22 cellular contexts compared by ENCODE assay signal in genomic region chr1:224494343-224494742, GRCh38.
"Had no signal": no experiment of that assay in that cellular context is flagged by ENCODE, and none has a peak within 500 bp of the region (broad histone marks: within the 10 kb centered on the region; RNA-seq: fewer than 3 reads in every experiment).

No MANE protein-coding gene starts in this region.

- H3K36me3 ChIP-seq: heart left ventricle, ovary, right atrium auricular region, sigmoid colon, tibial nerve had no signal

- H3K4me3 ChIP-seq: heart left ventricle, lung, ovary, right atrium auricular region, sigmoid colon, skin epidermis, testis, tibial nerve had no signal

- H3K9me3 ChIP-seq: ovary, right atrium auricular region, sigmoid colon, testis had no signal

- H3K27me3 ChIP-seq: heart left ventricle, ovary, right atrium auricular region, sigmoid colon, testis, tibial nerve had no signal

- ATAC-seq: heart left ventricle; left ventricle myocardium superior; naive thymus-derived CD4-positive, alpha-beta T cell; stimulated activated naive B cell treated with anti-CD40 and anti-IgM and Interleukin-4, amounts not matched to agents 10 μg/mL and 1 μg/mL and 100 μg/mL, for 72 hours; stimulated activated naive CD8-positive, alpha-beta T cell treated with anti-CD3 and anti-CD28 coated beads, Interleukin-15, amount 100 ng/mL, for 72 hours had no signal

- DNase-seq: effector CD4-positive, alpha-beta T cell; endodermal cell; foreskin melanocyte; heart left ventricle; hippocampal formation; left colon; left ventricle myocardium superior; naive thymus-derived CD4-positive, alpha-beta T cell; nucleus accumbens; ovary; sigmoid colon; stimulated activated CD4-positive, alpha-beta T cell treated with anti-CD3 and anti-CD28 coated beads, Interleukin-2, amount 100 ng/mL, for 24 hours; stimulated activated CD4-positive, alpha-beta T cell treated with anti-CD3 and anti-CD28 coated beads, Interleukin-4, amount 100 ng/mL, for 4 hours; stimulated activated naive B cell treated with anti-CD40 and anti-IgM and Interleukin-4, amounts not matched to agents 10 μg/mL and 1 μg/mL and 100 μg/mL, for 72 hours; stimulated activated naive CD8-positive, alpha-beta T cell treated with anti-CD3 and anti-CD28 coated beads, Interleukin-15, amount 100 ng/mL, for 72 hours; testis had no signal

- H3K27me3 Mint-ChIP-seq: stimulated activated naive CD8-positive, alpha-beta T cell treated with anti-CD3 and anti-CD28 coated beads, Interleukin-15, amount 100 ng/mL, for 72 hours had no signal

- H3K27ac ChIP-seq: heart left ventricle, ovary, right atrium auricular region, sigmoid colon, skin epidermis, tibial nerve had no signal

- H3K4me3 Mint-ChIP-seq: endodermal cell; naive thymus-derived CD4-positive, alpha-beta T cell; stimulated activated naive B cell treated with anti-CD40 and anti-IgM and Interleukin-4, amounts not matched to agents 10 μg/mL and 1 μg/mL and 100 μg/mL, for 72 hours; stimulated activated naive CD8-positive, alpha-beta T cell treated with anti-CD3 and anti-CD28 coated beads, Interleukin-15, amount 100 ng/mL, for 72 hours had no signal

- FAIRE-seq: colon, endothelial cell of umbilical vein had no signal

- H3K27ac Mint-ChIP-seq: naive thymus-derived CD4-positive, alpha-beta T cell; stimulated activated naive B cell treated with anti-CD40 and anti-IgM and Interleukin-4, amounts not matched to agents 10 μg/mL and 1 μg/mL and 100 μg/mL, for 72 hours; stimulated activated naive CD8-positive, alpha-beta T cell treated with anti-CD3 and anti-CD28 coated beads, Interleukin-15, amount 100 ng/mL, for 72 hours had no signal
